Comparison of ENCODE assay signal across 25 cellular contexts in the genomic region with DNA sequence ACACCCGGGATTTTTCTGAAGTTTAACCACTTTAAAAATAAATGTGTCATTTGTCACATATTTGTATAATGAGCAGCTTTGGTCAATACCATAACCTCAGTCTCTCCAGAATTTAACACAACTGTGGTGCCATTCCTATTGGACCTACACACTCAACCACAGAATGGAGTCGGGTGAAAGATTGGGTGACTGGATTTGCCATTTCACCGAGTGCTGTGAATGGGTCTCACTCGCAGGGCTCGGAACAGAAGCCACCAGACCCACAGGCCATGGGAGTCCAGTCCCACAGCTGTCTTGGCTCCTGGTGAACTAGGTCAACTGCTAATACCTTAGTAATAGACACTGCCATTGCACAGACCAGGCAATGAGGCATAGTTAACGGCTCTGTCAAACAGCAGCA.
A peak's percentile ranks its signal among the peaks of the same experiment; 100 is the strongest.
DNase-seq lines count a peak whose midpoint lies in the region; ATAC-seq, FAIRE-seq and TF ChIP-seq lines count a peak whose summit lies in the region.
"Had no signal": no experiment of that assay in that cellular context is flagged by ENCODE, and none has a peak within 500 bp of the region (broad histone marks: within the 10 kb centered on the region; RNA-seq: fewer than 3 reads in every experiment).

No MANE protein-coding gene starts in this region.

- H3K27ac ChIP-seq in colonic mucosa: no peak overlapping the region
- H3K27ac ChIP-seq: gastrocnemius medialis, pancreas, SJCRH30, transverse colon had no signal

- ATAC-seq in GM18505 (IDR thresholded peaks at IDR 0.05; ENCODE audit: unreplicated experiment) (no peak), GM18511 (IDR thresholded peaks at IDR 0.05; ENCODE audit: unreplicated experiment) (no peak)
- ATAC-seq: gastrocnemius medialis; left ventricle myocardium superior; natural killer cell treated with Interleukin-12 subunit alpha and Interleukin-12 subunit beta and Interleukin-15 and Interleukin-18, amount 100 ng/mL, for 72 hours; stimulated activated naive CD8-positive, alpha-beta T cell treated with anti-CD3 and anti-CD28 coated beads, Interleukin-15, amount 100 ng/mL, for 72 hours had no signal

- peak; percentile 65 for FAIRE-seq in RCC 7860 (lab: Jason Lieb, UNC)
- FAIRE-seq: H1, pancreas had no signal

- no peak for TF ChIP-seq POLR2A in GM18505 (IDR thresholded peaks at IDR 0.05; ENCODE audit: borderline replicate concordance, extremely low read depth, insufficient read depth, insufficient read length)

- H3K4me3 Mint-ChIP-seq in osteocyte (ENCODE audit: unreplicated experiment): no peak overlapping the region
- H3K4me3 Mint-ChIP-seq: activated naive CD8-positive, alpha-beta T cell treated with anti-CD3 and anti-CD28 coated beads for 36 hours; CD4-positive, CD25-positive, alpha-beta regulatory T cell; natural killer cell treated with Interleukin-12 subunit alpha and Interleukin-12 subunit beta and Interleukin-15 and Interleukin-18, amount 100 ng/mL, for 72 hours; stimulated activated naive CD8-positive, alpha-beta T cell treated with anti-CD3 and anti-CD28 coated beads, Interleukin-15, amount 100 ng/mL, for 72 hours had no signal

- no peak overlapping the region for H3K4me3 ChIP-seq in colonic mucosa
- H3K4me3 ChIP-seq: gastrocnemius medialis, pancreas, right atrium auricular region, SJCRH30, transverse colon had no signal

- H3K27me3 ChIP-seq in colonic mucosa: no peaks in the 10 kb centered on the region
- H3K27me3 ChIP-seq: gastrocnemius medialis, pancreas, right atrium auricular region, SJCRH30, transverse colon had no signal

- no peaks in the 10 kb centered on the region for H3K27me3 Mint-ChIP-seq in osteocyte (ENCODE audit: unreplicated experiment)
- H3K27me3 Mint-ChIP-seq: activated naive CD8-positive, alpha-beta T cell treated with anti-CD3 and anti-CD28 coated beads for 36 hours; CD4-positive, CD25-positive, alpha-beta regulatory T cell; natural killer cell treated with Interleukin-12 subunit alpha and Interleukin-12 subunit beta and Interleukin-15 and Interleukin-18, amount 100 ng/mL, for 72 hours; stimulated activated naive CD8-positive, alpha-beta T cell treated with anti-CD3 and anti-CD28 coated beads, Interleukin-15, amount 100 ng/mL, for 72 hours had no signal

- no peaks in the 10 kb centered on the region for H3K36me3 ChIP-seq in colonic mucosa
- H3K36me3 ChIP-seq: gastrocnemius medialis, pancreas, right atrium auricular region, SJCRH30, transverse colon had no signal

- H3K9me3 ChIP-seq in colonic mucosa: no peaks in the 10 kb centered on the region
- H3K9me3 ChIP-seq: gastrocnemius medialis, pancreas, right atrium auricular region, SJCRH30, transverse colon had no signal

- H3K4me1 ChIP-seq in colonic mucosa: peaks cover 9% of the 10 kb centered on the region

- no peak overlapping the region for H3K9ac ChIP-seq in colonic mucosa (ENCODE audit: low read depth in 2 of 2, low read length in 2 of 2)

- DNase-seq in EL (peak; percentile 29), RCC 7860 (ENCODE audit: low spot score) (peak; percentile 61), colonic mucosa (peak; percentile 14), osteocyte (ENCODE audit: extremely low spot score, unreplicated experiment) (no peak), anterior cingulate cortex (lab: John Stamatoyannopoulos, UW) (no peak), GM03348 (ENCODE audit: low spot score) (no peak)
- DNase-seq: activated CD4-positive, alpha-beta T cell treated with anti-CD3 and anti-CD28 coated beads for 48 hours; activated naive CD8-positive, alpha-beta T cell treated with anti-CD3 and anti-CD28 coated beads for 36 hours; CD4-positive, CD25-positive, alpha-beta regulatory T cell; cerebellar nuclear complex; effector CD4-positive, alpha-beta T cell; gastrocnemius medialis; left ventricle myocardium superior; NCI-H510A; pancreas; SJCRH30; stimulated activated CD4-positive, alpha-beta T cell treated with anti-CD3 and anti-CD28 coated beads, Interleukin-15, amount 100 ng/mL, for 24 hours; stimulated activated naive CD8-positive, alpha-beta T cell treated with anti-CD3 and anti-CD28 coated beads, Interleukin-15, amount 100 ng/mL, for 72 hours; T-helper 2 cell; transverse colon had no signal

- H3K9me3 Mint-ChIP-seq in osteocyte (ENCODE audit: unreplicated experiment): peaks cover 4% of the 10 kb centered on the region
- H3K9me3 Mint-ChIP-seq: CD4-positive, CD25-positive, alpha-beta regulatory T cell; natural killer cell treated with Interleukin-12 subunit alpha and Interleukin-12 subunit beta and Interleukin-15 and Interleukin-18, amount 100 ng/mL, for 72 hours; stimulated activated naive CD8-positive, alpha-beta T cell treated with anti-CD3 and anti-CD28 coated beads, Interleukin-15, amount 100 ng/mL, for 72 hours had no signal

- TF ChIP-seq CTCF in colonic mucosa (IDR thresholded peaks at IDR 0.05) (no peak), osteocyte (IDR thresholded peaks at IDR 0.05) (no peak)

- intact Hi-C loops in colonic mucosa (cut with DNase I): no loop called here

- H3K36me3 Mint-ChIP-seq in osteocyte (ENCODE audit: unreplicated experiment): no peaks in the 10 kb centered on the region
- H3K36me3 Mint-ChIP-seq: natural killer cell treated with Interleukin-12 subunit alpha and Interleukin-12 subunit beta and Interleukin-15 and Interleukin-18, amount 100 ng/mL, for 72 hours had no signal

- peak overlapping the region; percentile 89 for H3K27ac Mint-ChIP-seq in osteocyte (ENCODE audit: unreplicated experiment)
- H3K27ac Mint-ChIP-seq: activated naive CD8-positive, alpha-beta T cell treated with anti-CD3 and anti-CD28 coated beads for 36 hours; CD4-positive, CD25-positive, alpha-beta regulatory T cell; stimulated activated naive CD8-positive, alpha-beta T cell treated with anti-CD3 and anti-CD28 coated beads, Interleukin-15, amount 100 ng/mL, for 72 hours had no signal

- H3K4me1 Mint-ChIP-seq in osteocyte (ENCODE audit: unreplicated experiment): peaks cover 91% of the 10 kb centered on the region

Comparison
In these comparisons a context has a peak if more than half of its experiments do, and no peak if none do; other contexts are left out.
1. DNase-seq: peak in EL (single experiment), RCC 7860 (single experiment) and colonic mucosa (single experiment); none in osteocyte (single experiment), anterior cingulate cortex (0 of 58) and GM03348 (single experiment).